Comparison of ENCODE assay signal across 8 cellular contexts in the genomic region with DNA sequence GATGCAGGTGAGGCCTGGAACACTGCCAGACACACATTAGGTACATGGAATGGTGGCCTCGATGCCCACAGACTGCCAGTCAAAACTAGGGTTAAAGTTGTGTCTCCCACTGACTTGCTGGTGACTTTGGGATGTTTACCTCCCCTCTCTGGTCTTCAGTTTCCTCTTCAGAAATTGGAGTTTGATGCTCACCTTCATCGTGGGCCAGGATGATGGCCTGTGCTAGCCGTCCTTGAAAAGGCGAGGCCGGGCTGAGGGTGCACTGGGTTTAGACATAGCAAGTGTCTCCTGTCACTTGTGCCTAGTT. TPM values are rescaled to one million over a fixed set of nuclear protein-coding genes. Genes with fewer than 3 reads are reported as not detected.
DNase-seq lines count a peak whose midpoint lies in the region; ATAC-seq and TF ChIP-seq lines count a peak whose summit lies in the region.

No MANE protein-coding gene starts in this region.

- ATAC-seq in HG02938 (IDR thresholded peaks at IDR 0.05; ENCODE audit: unreplicated experiment) (no peak), HG03039 (IDR thresholded peaks at IDR 0.05; ENCODE audit: unreplicated experiment) (no peak), HG03571 (IDR thresholded peaks at IDR 0.05; ENCODE audit: unreplicated experiment) (no peak)

- DNase-seq in mesothelial cell of epicardium (ENCODE audit: low spot score in 2 of 2, unreplicated experiment in 2 of 2) (no peak), NCI-H1930 (lab: John Stamatoyannopoulos, UW) (no peak)

- TF ChIP-seq CTCF in brain (conservative IDR thresholded peaks at IDR 0.05) (no peak), mesothelial cell of epicardium (IDR thresholded peaks at IDR 0.05; ENCODE audit: unreplicated experiment) (no peak)

- no peak overlapping the region for H3K27ac ChIP-seq in ACC112 (ENCODE audit: low read depth, low read length)
- no peak overlapping the region for H3K27ac ChIP-seq in HUES64 (ENCODE audit: low read depth, low read length)

- WGBS in HUES64 = 82% methylated on average over 5 of the region's 5 CpGs

- peaks cover 7% of the 10 kb centered on the region for H3K4me1 ChIP-seq in ACC112 (ENCODE audit: control insufficient read depth, insufficient read depth, low read length, unreplicated experiment)
- peaks cover 15% of the 10 kb centered on the region; the same call in 1 of the 2 replicates for H3K4me1 ChIP-seq in HUES64 (ENCODE audit: insufficient read depth, low read length)

- no peaks in the 10 kb centered on the region for H3K9me3 ChIP-seq in HUES64 (ENCODE audit: insufficient read depth, low read depth, low read length)

- H3K79me2 ChIP-seq in ACC112 (ENCODE audit: control insufficient read depth, insufficient read depth, low read length, unreplicated experiment) = no peaks in the 10 kb centered on the region

- H3K36me3 ChIP-seq in ACC112 (ENCODE audit: insufficient read depth, low read length) (no peaks in the 10 kb centered on the region), HUES64 (ENCODE audit: insufficient read depth, low read length) (no peaks in the 10 kb centered on the region)

- H3K4me3 Mint-ChIP-seq in brain = peak overlapping the region; percentile 79 to 86 (median 81)
- peak overlapping the region; percentile 60 for H3K4me3 Mint-ChIP-seq in mesothelial cell of epicardium

- H2AFZ ChIP-seq in ACC112 (ENCODE audit: low read length, unreplicated experiment) = peak overlapping the region; percentile 24

- peaks cover 0 to 2% (median 0%) of the 10 kb centered on the region in 5 experiments for H3K9me3 Mint-ChIP-seq in brain
- H3K9me3 Mint-ChIP-seq in mesothelial cell of epicardium = no peaks in the 10 kb centered on the region

- peak overlapping the region in 1 of 5 experiments; percentile 50 for H3K27ac Mint-ChIP-seq in brain
- no peak overlapping the region for H3K27ac Mint-ChIP-seq in mesothelial cell of epicardium

- peak overlapping the region; percentile 76; the same call in 1 of the 2 replicates for H3K9ac ChIP-seq in HUES64 (ENCODE audit: low read depth, low read length)

- H3K36me3 Mint-ChIP-seq in brain (no peaks in the 10 kb centered on the region), mesothelial cell of epicardium (no peaks in the 10 kb centered on the region)

- peaks cover 41% of the 10 kb centered on the region for H3K27me3 ChIP-seq in ACC112 (ENCODE audit: insufficient read depth, low read length)
- peaks cover 43% of the 10 kb centered on the region for H3K27me3 ChIP-seq in HUES64 (ENCODE audit: insufficient read depth, low read length)

- peak overlapping the region; percentile 78 for H3K4me3 ChIP-seq in ACC112 (ENCODE audit: low read depth, low read length)
- H3K4me3 ChIP-seq in HUES64 (ENCODE audit: low read length) = peak overlapping the region; percentile 71

- H3K27me3 Mint-ChIP-seq in brain (peaks cover 47% of the 10 kb centered on the region), mesothelial cell of epicardium (ENCODE audit: low read depth) (peaks cover 61% of the 10 kb centered on the region)

- H3K4me1 Mint-ChIP-seq in brain (no peaks in the 10 kb centered on the region), mesothelial cell of epicardium (peaks cover 5% of the 10 kb centered on the region)

RNA-seq across cellular contexts. Expression of gene FOXE1, which starts 49.0 kb away (rescaled TPM):
- polyA plus RNA-seq in HUES64 (2013, experiment 1 of 2) = not detected
- polyA plus RNA-seq in HUES64 (2013, experiment 2 of 2) = not detected
- polyA plus RNA-seq in brain (ENCODE audit: insufficient read depth, low read depth, low replicate concordance) = 0.32 TPM
- not detected in 3 replicates for total RNA-seq in mesothelial cell of epicardium
